8 cellular contexts compared by ENCODE assay signal in genomic region chr17:40069751-40070643, GRCh38. TPM values are rescaled to one million over a fixed set of nuclear protein-coding genes. Genes with fewer than 3 reads are reported as not detected.
DNase-seq lines count a peak whose midpoint lies in the region; ATAC-seq and TF ChIP-seq lines count a peak whose summit lies in the region.

No MANE protein-coding gene starts in this region.

- H3K4me1 Mint-ChIP-seq in neural crest cell, result peaks cover 61% of the 10 kb centered on the region

- no peaks in the 10 kb centered on the region for H3K36me3 Mint-ChIP-seq in neural crest cell (ENCODE audit: low read depth)

- no peaks in the 10 kb centered on the region for H4K20me1 ChIP-seq in Loucy (ENCODE audit: insufficient read depth, low read length, poor library complexity, severe bottlenecking)

- H3K9me3 ChIP-seq in Loucy (ENCODE audit: insufficient read depth, low read depth, low read length), result no peaks in the 10 kb centered on the region
- H3K9me3 ChIP-seq in WERI-Rb-1 (ENCODE audit: severe bottlenecking), result no peaks in the 10 kb centered on the region
- no peaks in the 10 kb centered on the region for H3K9me3 ChIP-seq in effector memory CD4-positive, alpha-beta T cell (ENCODE audit: control insufficient read depth, low read length)

- peak overlapping the region; percentile 71 for H3K27ac ChIP-seq in WERI-Rb-1
- peak overlapping the region; percentile 61 for H3K27ac ChIP-seq in effector memory CD4-positive, alpha-beta T cell (ENCODE audit: insufficient read depth, low read length, poor library complexity, severe bottlenecking)

- ATAC-seq in HG03432 (IDR thresholded peaks at IDR 0.05; ENCODE audit: unreplicated experiment), result no peak
- no peak for ATAC-seq in HG03139 (IDR thresholded peaks at IDR 0.05; ENCODE audit: unreplicated experiment)

- no peaks in the 10 kb centered on the region for H3F3A ChIP-seq in Loucy (ENCODE audit: low read depth)

- no peak overlapping the region for H3K27ac Mint-ChIP-seq in neural crest cell (ENCODE audit: unreplicated experiment)

- peaks cover 27% of the 10 kb centered on the region; the same call in 1 of the 2 replicates for H3K79me2 ChIP-seq in Loucy (ENCODE audit: insufficient read depth, low read length)

- H2AFZ ChIP-seq in Loucy (ENCODE audit: low read length), result no peak overlapping the region

- peak overlapping the region; percentile 66 for H3K4me3 ChIP-seq in Loucy (ENCODE audit: low read length, poor library complexity, severe bottlenecking)
- H3K4me3 ChIP-seq in WERI-Rb-1 (ENCODE audit: low read depth, low read length), result no peak overlapping the region
- H3K4me3 ChIP-seq in effector memory CD4-positive, alpha-beta T cell (ENCODE audit: insufficient read depth, low read depth, low read length, poor library complexity, severe bottlenecking), result peak overlapping the region; percentile 57

- peak overlapping the region; percentile 76 for H3K4me2 ChIP-seq in Loucy (ENCODE audit: low read depth, low read length, poor library complexity, severe bottlenecking)

- H3K4me1 ChIP-seq in Loucy (ENCODE audit: insufficient read depth, low read length, poor library complexity, severe bottlenecking), result peaks cover 63% of the 10 kb centered on the region
- peaks cover 64% of the 10 kb centered on the region for H3K4me1 ChIP-seq in effector memory CD4-positive, alpha-beta T cell (ENCODE audit: control insufficient read depth, insufficient read depth, low read length, poor library complexity, severe bottlenecking)

- no peaks in the 10 kb centered on the region; the same call in 1 of the 2 replicates for H3K36me3 ChIP-seq in Loucy (ENCODE audit: insufficient read depth, low read length)
- peaks cover 7% of the 10 kb centered on the region for H3K36me3 ChIP-seq in WERI-Rb-1
- peaks cover 8% of the 10 kb centered on the region for H3K36me3 ChIP-seq in effector memory CD4-positive, alpha-beta T cell (ENCODE audit: control insufficient read depth, insufficient read depth, low read length)

- DNase-seq in Daoy (ENCODE audit: low read depth), result peak; percentile 55
- peak; percentile 68 for DNase-seq in WERI-Rb-1
- peak in 2 of 3 donors; percentile 28 to 43 for DNase-seq in effector memory CD4-positive, alpha-beta T cell
- no peak for DNase-seq in neural crest cell (ENCODE audit: low read depth, low spot score)
- DNase-seq in GM19238 (ENCODE audit: insufficient read length, low spot score), result no peak

- H3K9ac ChIP-seq in Loucy (ENCODE audit: low read depth, low read length, poor library complexity, severe bottlenecking), result peak overlapping the region; percentile 67

- peak; percentile 24; the same call in 1 of the 2 replicates for TF ChIP-seq CTCF in Loucy (conservative IDR thresholded peaks at IDR 0.05; ENCODE audit: low read length)
- peak; percentile 39 for TF ChIP-seq CTCF in WERI-Rb-1 (IDR thresholded peaks at IDR 0.05; ENCODE audit: low read depth, low read length)
- peak; percentile 37 for TF ChIP-seq CTCF in neural crest cell (conservative IDR thresholded peaks at IDR 0.05)

- H3K27me3 ChIP-seq in Loucy (ENCODE audit: insufficient read depth, low read length, poor library complexity, severe bottlenecking), result no peaks in the 10 kb centered on the region
- H3K27me3 ChIP-seq in WERI-Rb-1 (ENCODE audit: insufficient read depth, low read depth, severe bottlenecking), result no peaks in the 10 kb centered on the region
- no peaks in the 10 kb centered on the region for H3K27me3 ChIP-seq in effector memory CD4-positive, alpha-beta T cell (replicated peaks; ENCODE audit: control insufficient read depth, insufficient read depth, low read length, poor library complexity, severe bottlenecking)

- H3K9me3 Mint-ChIP-seq in neural crest cell, result no peaks in the 10 kb centered on the region

- H3K4me3 Mint-ChIP-seq in neural crest cell, result peak overlapping the region; percentile 81

- no peaks in the 10 kb centered on the region for H3K27me3 Mint-ChIP-seq in neural crest cell (ENCODE audit: low read depth)

- H3K9me2 ChIP-seq in Loucy (replicated peaks; ENCODE audit: low read depth, low read length), result no peaks in the 10 kb centered on the region

RNA-seq across cellular contexts. Expression of gene THRA, which starts 7.2 kb away (rescaled TPM):
- 4.4 and 7.7 TPM in 2 replicates for total RNA-seq in Daoy (2014; rRNA removed; shearing (Covaris generic))
- 15.0 and 15.3 TPM in 2 replicates for total RNA-seq in neural crest cell

RNA-seq across cellular contexts. Expression of gene MED24, which starts 15.8 kb away (rescaled TPM):
- total RNA-seq in Daoy (2014; rRNA removed; shearing (Covaris generic)), result 31.8 and 39.2 TPM in 2 replicates
- total RNA-seq in neural crest cell, result 147 and 154 TPM in 2 replicates

RNA-seq across cellular contexts. Expression of gene NR1D1, which starts 30.4 kb away (rescaled TPM):
- total RNA-seq in Daoy (2014; rRNA removed; shearing (Covaris generic)), result 0.80 and 1.4 TPM in 2 replicates
- 2.5 and 2.8 TPM in 2 replicates for total RNA-seq in neural crest cell

RNA-seq across cellular contexts. Expression of gene MSL1, which starts 51.8 kb away (rescaled TPM):
- 46.5 and 52.5 TPM in 2 replicates for total RNA-seq in Daoy (2014; rRNA removed; shearing (Covaris generic))
- total RNA-seq in neural crest cell, result 147 and 153 TPM in 2 replicates

RNA-seq across cellular contexts. Expression of gene CSF3, which starts 54.8 kb away (rescaled TPM):
- total RNA-seq in Daoy (2014; rRNA removed; shearing (Covaris generic)), result 0.29 TPM in 1 of 2 replicates, not detected in the other
- total RNA-seq in neural crest cell, result not detected in 2 replicates

Comparison
In these comparisons a context has a peak if more than half of its experiments do, and no peak if none do; other contexts are left out.
1. DNase-seq: peak in Daoy (single experiment), WERI-Rb-1 (single experiment) and effector memory CD4-positive, alpha-beta T cell (2 of 3); none in neural crest cell (single experiment) and GM19238 (single experiment).
2. Peak in every context shown above with its lines, with median percentiles within 50 percentile points of each other: CTCF ChIP-seq.